ENCODE assay signal across 8 cellular contexts in genomic region chr5:178131446-178131996, GRCh38. TPM values are rescaled to one million over a fixed set of nuclear protein-coding genes. Genes with fewer than 3 reads are reported as not detected.
DNase-seq lines count a peak whose midpoint lies in the region; ATAC-seq and TF ChIP-seq lines count a peak whose summit lies in the region.

No MANE protein-coding gene starts in this region.

- no peaks in the 10 kb centered on the region for H4K20me1 ChIP-seq in SK-N-SH (ENCODE audit: insufficient read depth)

- peaks cover 8 to 13% of the 10 kb centered on the region in 2 experiments for H3K36me3 ChIP-seq in SK-N-SH (replicated peaks in 1 of 2; ENCODE audit: control insufficient read depth in 1 of 2, insufficient read depth in 2 of 2, low read length in 1 of 2)
- H3K36me3 ChIP-seq in subcutaneous abdominal adipose tissue (ENCODE audit: control insufficient read depth in 5 of 5, insufficient read depth in 5 of 5, low read length in 5 of 5), result peaks cover 2 to 22% (median 18%) of the 10 kb centered on the region in 5 donors

- H3K9me2 ChIP-seq in SK-N-SH, result no peaks in the 10 kb centered on the region

- no peaks in the 10 kb centered on the region for H3K27me3 Mint-ChIP-seq in activated CD4-positive, alpha-beta memory T cell treated with anti-CD3 and anti-CD28 coated beads for 36 hours

- peak overlapping the region; percentile 93; the same call in 1 of the 2 replicates for H2AFZ ChIP-seq in SK-N-SH (ENCODE audit: low read depth)

- TF ChIP-seq CTCF in SK-N-SH (IDR thresholded peaks at IDR 0.05), result no peak

- peak overlapping the region; percentile 90 for H3K4me2 ChIP-seq in SK-N-SH

- peak overlapping the region; percentile 75 to 99 for H3K4me3 ChIP-seq in SK-N-SH (ENCODE audit: low read depth in 2 of 2, low read length in 1 of 2)
- peak overlapping the region; percentile 91 for H3K4me3 ChIP-seq in iPS-18c (ENCODE audit: insufficient read depth, low read depth, low read length)
- peak overlapping the region; percentile 73 to 83 (median 79) for H3K4me3 ChIP-seq in subcutaneous abdominal adipose tissue (ENCODE audit: low read depth in 1 of 5, low read length in 5 of 5)

- H3K27me3 ChIP-seq in SK-N-SH (ENCODE audit: insufficient read depth), result no peaks in the 10 kb centered on the region
- H3K27me3 ChIP-seq in subcutaneous abdominal adipose tissue (ENCODE audit: control insufficient read depth in 5 of 5, insufficient read depth in 4 of 5, low read length in 5 of 5), result no peaks in the 10 kb centered on the region

- peak overlapping the region; percentile 78 for H3K27ac Mint-ChIP-seq in activated CD4-positive, alpha-beta memory T cell treated with anti-CD3 and anti-CD28 coated beads for 36 hours

- peak; percentile 55 for DNase-seq in SK-N-SH
- no peak for DNase-seq in activated CD4-positive, alpha-beta memory T cell treated with anti-CD3 and anti-CD28 coated beads for 36 hours
- no peak for DNase-seq in putamen (ENCODE audit: low spot score)
- no peak for DNase-seq in NCI-H2029 treated with DMSO at 0.1 percent for 48 hours (lab: John Stamatoyannopoulos, UW)

- peaks cover 11% of the 10 kb centered on the region for H3K36me3 Mint-ChIP-seq in activated CD4-positive, alpha-beta memory T cell treated with anti-CD3 and anti-CD28 coated beads for 36 hours

- H3K4me1 ChIP-seq in SK-N-SH (ENCODE audit: control insufficient read depth in 1 of 2, insufficient read depth in 2 of 2, low read depth in 1 of 2, low read length in 1 of 2) (peaks cover 0 to 5% of the 10 kb centered on the region in 2 experiments; a peak in 1 of 4 replicates), subcutaneous abdominal adipose tissue (ENCODE audit: control insufficient read depth in 5 of 5, insufficient read depth in 5 of 5, low read length in 5 of 5) (peaks cover 4 to 22% (median 15%) of the 10 kb centered on the region in 5 donors)

- intact Hi-C loops in activated CD4-positive, alpha-beta memory T cell treated with anti-CD3 and anti-CD28 coated beads for 36 hours (cut with micrococcal nuclease), result loop anchor here (2.0 kb wide), 2 partner anchors 15 to 21 kb away; partner anchors contain the start of gene NHP2

- no peaks in the 10 kb centered on the region for H3K9me3 ChIP-seq in SK-N-SH
- H3K9me3 ChIP-seq in iPS-18c (ENCODE audit: control insufficient read depth, insufficient read depth, low read length), result no peaks in the 10 kb centered on the region
- no peaks in the 10 kb centered on the region for H3K9me3 ChIP-seq in subcutaneous abdominal adipose tissue (ENCODE audit: control insufficient read depth in 5 of 5, low read length in 5 of 5)

- no peak; the same call in 2 of the 3 replicates for ATAC-seq in SK-N-SH treated with all-trans-retinoic acid at 6 μM for 48 hours
- no peak for ATAC-seq in HG02885 (IDR thresholded peaks at IDR 0.05; ENCODE audit: poor library complexity, unreplicated experiment)

- H3K27ac ChIP-seq in SK-N-SH (ENCODE audit: low read depth in 2 of 2, low read length in 1 of 2) (peak overlapping the region; percentile 11 to 77; a peak in 2 of 4 replicates), subcutaneous abdominal adipose tissue (ENCODE audit: low read depth, low read length) (peak overlapping the region; percentile 86)

- no peak for TF ChIP-seq EP300 in SK-N-SH (IDR thresholded peaks at IDR 0.05; ENCODE audit: borderline replicate concordance in 1 of 2, low read depth in 1 of 2, low read length in 1 of 2)

- POLR2A ChIA-PET in SK-N-SH (lab: Yijun Ruan, JAX), result interaction anchor here (0.7 to 1.7 kb wide), 4 partner anchors 11 to 39 kb away, joined by 3 to 9 read pairs (median 3); no protein-coding TSS in a partner anchor
- POLR2A ChIA-PET in activated CD4-positive, alpha-beta memory T cell treated with anti-CD3 and anti-CD28 coated beads for 36 hours (lab: Charles Lee), result interaction anchor here (0.7 to 2.9 kb wide), 6 partner anchors 11 to 73 kb away, joined by 3 to 12 read pairs (median 4); partner anchors contain the start of genes HNRNPAB, N4BP3 and NHP2

- H3K79me2 ChIP-seq in SK-N-SH (ENCODE audit: insufficient read depth), result peaks cover 51% of the 10 kb centered on the region

- CTCF ChIA-PET in SK-N-SH (lab: Yijun Ruan, JAX), result interaction anchor here (0.9 to 10.9 kb wide), 5 partner anchors 9 to 56 kb away, joined by 3 to 96 read pairs (median 7); no protein-coding TSS in a partner anchor
- CTCF ChIA-PET in activated CD4-positive, alpha-beta memory T cell treated with anti-CD3 and anti-CD28 coated beads for 36 hours (lab: Charles Lee), result interaction anchor here (1.5 to 2.2 kb wide), 2 partner anchors 11 to 56 kb away, joined by 8 to 12 read pairs; no protein-coding TSS in a partner anchor

- H3F3A ChIP-seq in SK-N-SH (replicated peaks; ENCODE audit: insufficient read depth), result peaks cover 4% of the 10 kb centered on the region

- WGBS in SK-N-SH (ENCODE audit: low lambda C conversion rate), result 3% methylated on average over 10 of the region's 10 CpGs

- H3K9me3 Mint-ChIP-seq in activated CD4-positive, alpha-beta memory T cell treated with anti-CD3 and anti-CD28 coated beads for 36 hours, result no peaks in the 10 kb centered on the region

- no peak for TF ChIP-seq RAD21 in SK-N-SH (IDR thresholded peaks at IDR 0.05; ENCODE audit: low read length)

- peak overlapping the region; percentile 82 for H3K4me3 Mint-ChIP-seq in activated CD4-positive, alpha-beta memory T cell treated with anti-CD3 and anti-CD28 coated beads for 36 hours

- peaks cover 21% of the 10 kb centered on the region for H3K4me1 Mint-ChIP-seq in activated CD4-positive, alpha-beta memory T cell treated with anti-CD3 and anti-CD28 coated beads for 36 hours (ENCODE audit: low read depth)

- H3K9ac ChIP-seq in SK-N-SH, result peak overlapping the region; percentile 83
- H3K9ac ChIP-seq in subcutaneous abdominal adipose tissue (ENCODE audit: low read length in 5 of 5), result peak overlapping the region; percentile 48 to 94 (median 93)

TF ChIP-seq in SK-N-SH, 30 proteins besides CTCF, POLR2A, EP300 and RAD21 (continues in another document):
- TF ChIP-seq RXRA (IDR thresholded peaks at IDR 0.05; ENCODE audit: borderline replicate concordance, low read depth) (no peak), ZBTB33 (IDR thresholded peaks at IDR 0.05; ENCODE audit: borderline replicate concordance, low read depth) (no peak)

TF ChIP-seq in SK-N-SH treated with all-trans-retinoic acid at 6 μM for 48 hours, 23 proteins besides CTCF, POLR2A, EP300 and RAD21 (continues in another document):
- TF ChIP-seq ZFP3 (CRISPR knock-in tag; IDR thresholded peaks at IDR 0.05), result no peak
- no peak for TF ChIP-seq ESRRG (CRISPR knock-in tag; IDR thresholded peaks at IDR 0.05)
- TF ChIP-seq PPARA (CRISPR knock-in tag; IDR thresholded peaks at IDR 0.05; ENCODE audit: borderline replicate concordance), result no peak
- TF ChIP-seq ZC3H10 (CRISPR knock-in tag; IDR thresholded peaks at IDR 0.05), result no peak
- TF ChIP-seq BACH2 (CRISPR knock-in tag; IDR thresholded peaks at IDR 0.05; ENCODE audit: borderline replicate concordance), result no peak
- no peak for TF ChIP-seq CSDC2 (CRISPR knock-in tag; IDR thresholded peaks at IDR 0.05)
- TF ChIP-seq TSHZ2 (CRISPR knock-in tag; IDR thresholded peaks at IDR 0.05), result no peak
- TF ChIP-seq ZFP30 (CRISPR knock-in tag; IDR thresholded peaks at IDR 0.05), result no peak
- TF ChIP-seq ZNF70 (CRISPR knock-in tag; IDR thresholded peaks at IDR 0.05), result no peak
- TF ChIP-seq ZNF565 (CRISPR knock-in tag; conservative IDR thresholded peaks at IDR 0.05; ENCODE audit: low read depth), result no peak
- no peak for TF ChIP-seq GLIS3 (CRISPR knock-in tag; IDR thresholded peaks at IDR 0.05)
- TF ChIP-seq ZNF8 (CRISPR knock-in tag; IDR thresholded peaks at IDR 0.05), result no peak

RNA-seq across cellular contexts. Expression of gene RMND5B, which starts 0.7 kb away (rescaled TPM):
- polyA plus RNA-seq in SK-N-SH (2012; rRNA removed), result 42.8 and 43.7 TPM in 2 replicates
- 25.1 and 32.1 TPM in 2 replicates for polyA plus RNA-seq in SK-N-SH (2012; cell fraction: cytosol; rRNA removed)
- 74.2 and 75.6 TPM in 2 replicates for polyA plus RNA-seq in SK-N-SH (2012; cell fraction: nucleus; rRNA removed)
- total RNA-seq in activated CD4-positive, alpha-beta memory T cell treated with anti-CD3 and anti-CD28 coated beads for 36 hours, result 10 to 100 TPM; 32.0 to 34.9 TPM

RNA-seq across cellular contexts. Expression of gene N4BP3, which starts 18.2 kb away (rescaled TPM):
- 0.16 and 0.28 TPM in 2 replicates for polyA plus RNA-seq in SK-N-SH (2012; rRNA removed)
- 0.09 and 0.14 TPM in 2 replicates for polyA plus RNA-seq in SK-N-SH (2012; cell fraction: cytosol; rRNA removed)
- polyA plus RNA-seq in SK-N-SH (2012; cell fraction: nucleus; rRNA removed), result 0.42 and 0.54 TPM in 2 replicates
- total RNA-seq in activated CD4-positive, alpha-beta memory T cell treated with anti-CD3 and anti-CD28 coated beads for 36 hours, result 1 to 10 TPM; 3.2 TPM

RNA-seq across cellular contexts. Expression of gene NHP2, which starts 22.2 kb away (rescaled TPM):
- polyA plus RNA-seq in SK-N-SH (2012; rRNA removed), result 313 and 455 TPM in 2 replicates
- polyA plus RNA-seq in SK-N-SH (2012; cell fraction: cytosol; rRNA removed), result 325 and 409 TPM in 2 replicates
- 134 and 156 TPM in 2 replicates for polyA plus RNA-seq in SK-N-SH (2012; cell fraction: nucleus; rRNA removed)
- total RNA-seq in activated CD4-positive, alpha-beta memory T cell treated with anti-CD3 and anti-CD28 coated beads for 36 hours, result 100 to 1,000 TPM; 231 to 246 TPM

RNA-seq across cellular contexts. Expression of gene GMCL2, which starts 55.6 kb away (rescaled TPM):
- not detected in 2 replicates for polyA plus RNA-seq in SK-N-SH (2012; rRNA removed)
- 0.01 TPM in 2 replicates for polyA plus RNA-seq in SK-N-SH (2012; cell fraction: cytosol; rRNA removed)
- not detected in 2 replicates for polyA plus RNA-seq in SK-N-SH (2012; cell fraction: nucleus; rRNA removed)
- not detected for total RNA-seq in activated CD4-positive, alpha-beta memory T cell treated with anti-CD3 and anti-CD28 coated beads for 36 hours
